9 cellular contexts compared by ENCODE assay signal in genomic region chr5:119031905-119032304, GRCh38. TPM values are rescaled to one million over a fixed set of nuclear protein-coding genes. Genes with fewer than 3 reads are reported as not detected.
A peak's percentile ranks its signal among the peaks of the same experiment; 100 is the strongest.
DNase-seq lines count a peak whose midpoint lies in the region; ATAC-seq and TF ChIP-seq lines count a peak whose summit lies in the region.
"Had no signal": no experiment of that assay in that cellular context is flagged by ENCODE, and none has a peak within 500 bp of the region (broad histone marks: within the 10 kb centered on the region; RNA-seq: fewer than 3 reads in every experiment).

No MANE protein-coding gene starts in this region.

- CTCF ChIA-PET in mammary epithelial cell (lab: Charles Lee; ENCODE audit: low non-redundant PET) = no interaction called here

- no peak for TF ChIP-seq CTCF in DND-41 (IDR thresholded peaks at IDR 0.05; ENCODE audit: borderline replicate concordance, extremely low read depth, low read length, poor library complexity, severe bottlenecking)
- no peak for TF ChIP-seq CTCF in mammary epithelial cell (conservative IDR thresholded peaks at IDR 0.05 in 1 of 2, IDR thresholded peaks at IDR 0.05 in 1 of 2; ENCODE audit: extremely low read depth in 1 of 2, insufficient read depth in 1 of 2, low read depth in 1 of 2, low read length in 2 of 2)
- no peak for TF ChIP-seq CTCF in colonic mucosa (IDR thresholded peaks at IDR 0.05)

- intact Hi-C loops in mammary epithelial cell (cut with micrococcal nuclease) (no loop called here), colonic mucosa (cut with DNase I) (no loop called here)

- H3K9ac ChIP-seq in DND-41 (ENCODE audit: low read depth, low read length) = peak overlapping the region; percentile 35
- no peak overlapping the region for H3K9ac ChIP-seq in mammary epithelial cell (ENCODE audit: insufficient read depth, low read length)
- H3K9ac ChIP-seq in colonic mucosa (ENCODE audit: low read depth in 2 of 2, low read length in 2 of 2) = no peak overlapping the region

- H3K4me2 ChIP-seq in DND-41 (ENCODE audit: insufficient read depth, low read length) (peak overlapping the region; percentile 46), mammary epithelial cell (ENCODE audit: insufficient read depth, low read depth, low read length) (no peak overlapping the region)

- no peak for DNase-seq in DND-41
- peak; percentile 6 for DNase-seq in mammary epithelial cell
- no peak for DNase-seq in islet precursor cell
- DNase-seq in DMS79 (lab: John Stamatoyannopoulos, UW) = no peak
- no peak for DNase-seq in colonic mucosa
- no peak for DNase-seq in AML-193 (lab: John Stamatoyannopoulos, UW)

- in situ Hi-C loops in mammary epithelial cell (cut with MboI; ENCODE audit: low sequenced_read_pairs in 2 of 2) = loop anchor here in 1 of 2 donors (25.0 kb wide), 1 partner anchor 380 kb away; no protein-coding TSS in a partner anchor

- 55% methylated on average over 4 of the region's 4 CpGs for WGBS in mammary epithelial cell (ENCODE audit: low coverage, missing lambda C conversion rate)

- H2AFZ ChIP-seq in DND-41 (ENCODE audit: low read depth, low read length) = peak overlapping the region; percentile 71
- no peak overlapping the region for H2AFZ ChIP-seq in mammary epithelial cell (ENCODE audit: low read depth, low read length)

- H3K4me1 ChIP-seq in DND-41 (ENCODE audit: insufficient read depth, low read length) = peaks cover 26% of the 10 kb centered on the region
- peaks cover 5% of the 10 kb centered on the region for H3K4me1 ChIP-seq in mammary epithelial cell (ENCODE audit: insufficient read depth, low read length)
- no peaks in the 10 kb centered on the region for H3K4me1 ChIP-seq in colonic mucosa

- peak overlapping the region; percentile 82 for H3K27ac ChIP-seq in DND-41 (ENCODE audit: low read length)
- no peak overlapping the region for H3K27ac ChIP-seq in mammary epithelial cell (ENCODE audit: insufficient read depth, low read depth, low read length)
- no peak overlapping the region for H3K27ac ChIP-seq in colonic mucosa
- H3K27ac ChIP-seq: HL-60 had no signal

- H3K36me3 ChIP-seq in DND-41 (ENCODE audit: insufficient read depth, low read length) (no peaks in the 10 kb centered on the region), mammary epithelial cell (ENCODE audit: insufficient read depth, low read length) (no peaks in the 10 kb centered on the region), colonic mucosa (no peaks in the 10 kb centered on the region)

- no peaks in the 10 kb centered on the region for H3K79me2 ChIP-seq in DND-41 (ENCODE audit: insufficient read depth, low read length)
- H3K79me2 ChIP-seq in mammary epithelial cell (ENCODE audit: insufficient read depth, low read length) = no peaks in the 10 kb centered on the region

- BruUV-seq in mammary epithelial cell (replicated peaks; lab: Mats Ljungman, UMichigan) = no TSS peak

- H3K4me3 ChIP-seq in DND-41 (ENCODE audit: low read depth in 1 of 2, low read length in 2 of 2) (no peak overlapping the region), mammary epithelial cell (replicated peaks in 1 of 3; ENCODE audit: insufficient read depth in 1 of 3, low read depth in 2 of 3, low read length in 3 of 3) (no peak overlapping the region), colonic mucosa (no peak overlapping the region)

- dilution Hi-C loops in mammary epithelial cell (cut with HindIII; ENCODE audit: low sequenced_read_pairs) = loop anchor here (25.0 kb wide), 1 partner anchor 380 kb away; no protein-coding TSS in a partner anchor

- no peaks in the 10 kb centered on the region for H3K27me3 ChIP-seq in DND-41 (ENCODE audit: insufficient read depth, low read length, poor library complexity)
- no peaks in the 10 kb centered on the region for H3K27me3 ChIP-seq in mammary epithelial cell (ENCODE audit: insufficient read depth, low read length)
- H3K27me3 ChIP-seq in colonic mucosa = no peaks in the 10 kb centered on the region

- H3K9me3 ChIP-seq in DND-41 (ENCODE audit: insufficient read depth, low read length, severe bottlenecking) (no peaks in the 10 kb centered on the region), mammary epithelial cell (replicated peaks; ENCODE audit: insufficient read depth, low read length) (no peaks in the 10 kb centered on the region), colonic mucosa (no peaks in the 10 kb centered on the region)

- H4K20me1 ChIP-seq in DND-41 (ENCODE audit: insufficient read depth, low read length) (no peaks in the 10 kb centered on the region), mammary epithelial cell (ENCODE audit: insufficient read depth, low read length) (no peaks in the 10 kb centered on the region)

- peak; percentile 38 for ATAC-seq in DND-41 (ENCODE audit: insufficient read depth, low read depth)
- peak; percentile 45 for ATAC-seq in GM19438 (IDR thresholded peaks at IDR 0.05; ENCODE audit: low read depth, unreplicated experiment)
- peak; percentile 72 for ATAC-seq in HG03432 (IDR thresholded peaks at IDR 0.05; ENCODE audit: unreplicated experiment)

RNA-seq across cellular contexts. Expression of gene DMXL1, which starts 39.0 kb away (rescaled TPM):
- total RNA-seq in mammary epithelial cell (10 to 100 TPM; 26.0 to 62.2 TPM), colonic mucosa (10 to 100 TPM; 28.7 to 38.3 TPM)
- polyA plus RNA-seq in mammary epithelial cell = 4.9 TPM
- 23.1 TPM for polyA minus RNA-seq in mammary epithelial cell

RNA-seq across cellular contexts. Expression of gene DTWD2, which starts 43.6 kb away (rescaled TPM):
- total RNA-seq in mammary epithelial cell (1 to 10 TPM; 6.1 to 9.5 TPM), colonic mucosa (10 to 100 TPM in 1 of 2 donors, 1 to 10 TPM in 1; 7.5 to 11.7 TPM)
- 3.3 TPM for polyA plus RNA-seq in mammary epithelial cell
- 1.4 TPM for polyA minus RNA-seq in mammary epithelial cell
